In genomic region chrX:151722241-151722846, GRCh38 we compare ENCODE assay signal across 11 cellular contexts. TPM values are rescaled to one million over a fixed set of nuclear protein-coding genes. Genes with fewer than 3 reads are reported as not detected.
A peak's percentile ranks its signal among the peaks of the same experiment; 100 is the strongest.
DNase-seq lines count a peak whose midpoint lies in the region; ATAC-seq and TF ChIP-seq lines count a peak whose summit lies in the region.
"Had no signal": no experiment of that assay in that cellular context is flagged by ENCODE, and none has a peak within 500 bp of the region (broad histone marks: within the 10 kb centered on the region; RNA-seq: fewer than 3 reads in every experiment).

No MANE protein-coding gene starts in this region.

- H3K9me3 Mint-ChIP-seq in Calu3 (ENCODE audit: low read depth, unreplicated experiment): no peaks in the 10 kb centered on the region
- peaks cover 70% of the 10 kb centered on the region for H3K9me3 Mint-ChIP-seq in endodermal cell
- H3K9me3 Mint-ChIP-seq in nephron: peaks cover 11% of the 10 kb centered on the region

- no peak overlapping the region for H3K4me3 ChIP-seq in endodermal cell (ENCODE audit: low read length)

- no peaks in the 10 kb centered on the region for H3K9me3 ChIP-seq in endodermal cell (ENCODE audit: control insufficient read depth, low read length)

- no peak overlapping the region for H3K27ac ChIP-seq in endodermal cell (ENCODE audit: low read depth, low read length)
- H3K27ac ChIP-seq: epithelial cell of prostate had no signal

- BruUV-seq in Calu3 (replicated peaks; lab: Mats Ljungman, UMichigan): no TSS peak

- intact Hi-C loops in Calu3 (cut with micrococcal nuclease; ENCODE audit: unreplicated experiment): no loop called here

- no peaks in the 10 kb centered on the region for H3K27me3 ChIP-seq in endodermal cell (ENCODE audit: control insufficient read depth, insufficient read depth, low read length, poor library complexity, severe bottlenecking)

- H3K36me3 ChIP-seq in endodermal cell (ENCODE audit: control insufficient read depth, insufficient read depth, low read length): no peaks in the 10 kb centered on the region

- H3K4me1 Mint-ChIP-seq in Calu3 (ENCODE audit: low read depth, unreplicated experiment) (no peaks in the 10 kb centered on the region), endodermal cell (peaks cover 2% of the 10 kb centered on the region), nephron (no peaks in the 10 kb centered on the region)

- H3K36me3 Mint-ChIP-seq in Calu3 (ENCODE audit: insufficient read depth, unreplicated experiment): no peaks in the 10 kb centered on the region
- no peaks in the 10 kb centered on the region for H3K36me3 Mint-ChIP-seq in endodermal cell (ENCODE audit: low read depth)
- H3K36me3 Mint-ChIP-seq in nephron (ENCODE audit: low read depth): no peaks in the 10 kb centered on the region

- H3K27ac Mint-ChIP-seq in Calu3 (ENCODE audit: unreplicated experiment) (no peak overlapping the region), endodermal cell (no peak overlapping the region), nephron (peak overlapping the region in 1 of 3 experiments; percentile 15)

- DNase-seq in Calu3 (peak; percentile 37), HT-29 (ENCODE audit: low spot score) (peak; percentile 66), endodermal cell (peak; percentile 90), GM13976 (ENCODE audit: low spot score) (no peak), NCI-H226 (no peak), pons (ENCODE audit: low spot score) (no peak)
- DNase-seq: NCI-H2081 treated with DMSO at 0.1 percent for 48 hours had no signal

- ATAC-seq in GM21390 (IDR thresholded peaks at IDR 0.05; ENCODE audit: unreplicated experiment): no peak

- H3K9ac ChIP-seq in endodermal cell (ENCODE audit: extremely low read depth, low read length, poor library complexity, severe bottlenecking): no peak overlapping the region

- TF ChIP-seq CTCF in Calu3 (IDR thresholded peaks at IDR 0.05; ENCODE audit: unreplicated experiment): peak; percentile 27
- TF ChIP-seq CTCF in endodermal cell (conservative IDR thresholded peaks at IDR 0.05): peak; percentile 75
- peak; percentile 35 to 50 (median 47) for TF ChIP-seq CTCF in nephron (IDR thresholded peaks at IDR 0.05; ENCODE audit: unreplicated experiment in 3 of 3)
- no peak for TF ChIP-seq CTCF in GM13976 (IDR thresholded peaks at IDR 0.05; ENCODE audit: borderline replicate concordance, control extremely low read depth, extremely low read depth, insufficient read depth, missing control alignments)

- peaks cover 52% of the 10 kb centered on the region for H3K27me3 Mint-ChIP-seq in Calu3 (ENCODE audit: unreplicated experiment)
- no peaks in the 10 kb centered on the region for H3K27me3 Mint-ChIP-seq in endodermal cell (ENCODE audit: insufficient read depth)
- H3K27me3 Mint-ChIP-seq in nephron (ENCODE audit: low read depth): peaks cover 5% of the 10 kb centered on the region

- WGBS in endodermal cell (ENCODE audit: insufficient coverage in 1 of 2, insufficient read length in 1 of 2), 2 experiments: 30 to 38% methylated on average over 5 to 24 of the region's 24 CpGs

- CTCF ChIA-PET in Calu3 (lab: Charles Lee): no interaction called here

- in situ Hi-C loops in GM13976 (cut with MboI; ENCODE audit: low sequenced_read_pairs, unreplicated experiment): no loop called here

- no peaks in the 10 kb centered on the region for H3K4me1 ChIP-seq in endodermal cell (ENCODE audit: control insufficient read depth, insufficient read depth, low read length)

- no peak overlapping the region for H3K4me3 Mint-ChIP-seq in Calu3 (ENCODE audit: low read depth, unreplicated experiment)
- no peak overlapping the region for H3K4me3 Mint-ChIP-seq in endodermal cell
- H3K4me3 Mint-ChIP-seq in nephron: no peak overlapping the region

RNA-seq across cellular contexts. Expression of gene FATE1, which starts 6.5 kb away (rescaled TPM):
- not detected in 2 replicates for total RNA-seq in Calu3 (2022)
- total RNA-seq in HT-29 (2014; rRNA removed; shearing (Covaris generic)): not detected in 2 replicates
- not detected for total RNA-seq in endodermal cell
- not detected for polyA plus RNA-seq in endodermal cell (2013, experiment 1 of 2)
- polyA plus RNA-seq in endodermal cell (2013, experiment 2 of 2): not detected
- total RNA-seq: activated CD8-positive, alpha-beta memory T cell treated with anti-CD3 and anti-CD28 coated beads for 36 hours had no signal

RNA-seq across cellular contexts. Expression of gene CNGA2, which starts 12.2 kb away (rescaled TPM):
- total RNA-seq in Calu3 (2022) (not detected in 2 replicates), endodermal cell (not detected)
- total RNA-seq in HT-29 (2014; rRNA removed; shearing (Covaris generic)): not detected in 2 replicates
- polyA plus RNA-seq in endodermal cell (2013, experiment 1 of 2): not detected
- polyA plus RNA-seq in endodermal cell (2013, experiment 2 of 2): not detected
- total RNA-seq: activated CD8-positive, alpha-beta memory T cell treated with anti-CD3 and anti-CD28 coated beads for 36 hours had no signal

RNA-seq across cellular contexts. Expression of gene PRRG3, which starts 27.1 kb away (rescaled TPM):
- total RNA-seq in Calu3 (2022) (not detected in 2 replicates), endodermal cell (10 to 100 TPM in 1 of 2 donors, 1 to 10 TPM in 1; 4.8 to 11.4 TPM)
- not detected in 2 replicates for total RNA-seq in HT-29 (2014; rRNA removed; shearing (Covaris generic))
- 7.3 TPM for polyA plus RNA-seq in endodermal cell (2013, experiment 1 of 2)
- polyA plus RNA-seq in endodermal cell (2013, experiment 2 of 2): 5.5 TPM
- total RNA-seq: activated CD8-positive, alpha-beta memory T cell treated with anti-CD3 and anti-CD28 coated beads for 36 hours had no signal

Comparison
In these comparisons a context has a peak if more than half of its experiments do, and no peak if none do; other contexts are left out.
1. DNase-seq: peak in Calu3 (single experiment), HT-29 (single experiment) and endodermal cell (single experiment); none in GM13976 (single experiment), NCI-H226 (single experiment) and pons (single experiment).